In the genomic region with DNA sequence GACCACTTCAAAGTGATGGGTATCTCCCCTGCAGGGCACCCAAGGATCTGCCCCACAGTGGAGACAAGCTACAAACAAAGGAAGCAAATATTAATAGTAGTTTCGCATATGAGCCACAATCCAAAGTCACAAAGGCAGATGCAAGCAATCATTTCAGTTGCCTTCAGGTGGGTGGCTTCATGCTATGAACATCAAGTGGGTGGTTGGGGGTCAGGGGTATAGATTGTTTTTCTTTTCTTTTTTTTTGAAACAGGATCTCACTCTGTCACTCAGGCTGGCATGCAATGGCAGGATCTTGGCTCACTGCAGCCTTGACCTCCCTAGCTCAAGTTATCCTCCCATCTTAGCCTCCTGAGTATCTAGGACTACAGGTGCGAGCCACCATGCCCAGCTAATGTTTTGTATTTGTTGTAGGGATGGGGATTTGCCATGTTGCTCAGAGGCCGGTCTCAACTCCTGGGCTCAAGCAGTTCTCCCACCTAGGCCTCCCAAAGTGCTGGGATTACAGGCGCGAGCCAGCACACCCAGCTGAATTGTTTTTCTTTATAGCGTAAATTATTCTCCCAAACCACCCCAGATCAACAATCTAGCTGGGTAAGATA, we compare ENCODE assay signal across 13 cellular contexts. TPM values are rescaled to one million over a fixed set of nuclear protein-coding genes. Genes with fewer than 3 reads are reported as not detected.
A peak's percentile ranks its signal among the peaks of the same experiment; 100 is the strongest.
DNase-seq lines count a peak whose midpoint lies in the region; ATAC-seq and TF ChIP-seq lines count a peak whose summit lies in the region.
"Had no signal": no experiment of that assay in that cellular context is flagged by ENCODE, and none has a peak within 500 bp of the region (broad histone marks: within the 10 kb centered on the region; RNA-seq: fewer than 3 reads in every experiment).

No MANE protein-coding gene starts in this region.

- no peak for TF ChIP-seq EP300 in esophagus muscularis mucosa (IDR thresholded peaks at IDR 0.05)

- WGBS in esophagus muscularis mucosa = 92% methylated on average over 6 of the region's 6 CpGs

- no peak overlapping the region for H3K9ac ChIP-seq in rectal smooth muscle tissue (ENCODE audit: low read length)
- H3K9ac ChIP-seq: GM23248 had no signal

- H3K4me1 ChIP-seq in HEK293 (ENCODE audit: control insufficient read depth, insufficient read depth, low read length) = peaks cover 10% of the 10 kb centered on the region; the same call in 1 of the 2 replicates
- H3K4me1 ChIP-seq in esophagus muscularis mucosa = peaks cover under 1 to 97% (median 88%) of the 10 kb centered on the region in 4 donors
- H3K4me1 ChIP-seq in rectal smooth muscle tissue (ENCODE audit: control insufficient read depth, insufficient read depth, low read length) = peaks cover 69% of the 10 kb centered on the region

- CTCF ChIA-PET in HEK293 (lab: Yijun Ruan, JAX) = interaction anchor here (1.1 kb wide), 1 partner anchor 126 kb away, joined by 3 read pairs; no protein-coding TSS in a partner anchor

- POLR2A ChIA-PET in HEK293 (lab: Yijun Ruan, JAX) = interaction anchor here (1.0 kb wide), 1 partner anchor 76 kb away, joined by 3 read pairs; a partner anchor contains a TSS

- H3K9me3 ChIP-seq in HEK293 (ENCODE audit: control insufficient read depth, insufficient read depth, low read depth, low read length) (no peaks in the 10 kb centered on the region), esophagus muscularis mucosa (no peaks in the 10 kb centered on the region)

- H3K27me3 ChIP-seq in esophagus muscularis mucosa (no peaks in the 10 kb centered on the region), rectal smooth muscle tissue (ENCODE audit: control insufficient read depth, insufficient read depth, low read length) (no peaks in the 10 kb centered on the region)

- H3K27ac ChIP-seq in HEK293 (ENCODE audit: extremely low read depth, low read depth, low read length) (no peak overlapping the region), esophagus muscularis mucosa (replicated peaks in 1 of 4) (peak overlapping the region; percentile 92 to 97 (median 95)), rectal smooth muscle tissue (ENCODE audit: low read depth, low read length) (peak overlapping the region; percentile 93)
- H3K27ac ChIP-seq: GM23248 had no signal

- DNase-seq in NCI-H345 (lab: John Stamatoyannopoulos, UW) (peak; percentile 28), esophagus muscularis mucosa (ENCODE audit: extremely low spot score) (no peak), NCI-H510A (lab: John Stamatoyannopoulos, UW) (no peak), HUDEP-2 (lab: John Stamatoyannopoulos, UW; ENCODE audit: unreplicated experiment in 76 of 76) (no peak), SIG-M5 treated with dmso at 0.1 percent for 504 hours (lab: John Stamatoyannopoulos, UW; ENCODE audit: unreplicated experiment) (no peak)
- DNase-seq: C1 segment of cervical spinal cord; CD4-positive, alpha-beta T cell; DMS 273 treated with DMSO at 0.1 percent for 48 hours; GM23248 had no signal

- H3K36me3 ChIP-seq in HEK293 (ENCODE audit: control insufficient read depth in 2 of 2, insufficient read depth in 1 of 2, low read length in 2 of 2) = no peaks in the 10 kb centered on the region
- H3K36me3 ChIP-seq in esophagus muscularis mucosa = no peaks in the 10 kb centered on the region
- no peaks in the 10 kb centered on the region for H3K36me3 ChIP-seq in rectal smooth muscle tissue (ENCODE audit: control insufficient read depth, insufficient read depth, low read length)

- TF ChIP-seq POLR2A in esophagus muscularis mucosa (IDR thresholded peaks at IDR 0.05; ENCODE audit: low read depth) = no peak

- TF ChIP-seq CTCF in HEK293 (tag by site-specific recombination; IDR thresholded peaks at IDR 0.05) = no peak
- no peak for TF ChIP-seq CTCF in esophagus muscularis mucosa (IDR thresholded peaks at IDR 0.05)

- ATAC-seq in GM18498 (IDR thresholded peaks at IDR 0.05; ENCODE audit: unreplicated experiment) = no peak
- ATAC-seq: HCT116 had no signal

- H3K4me3 ChIP-seq in HEK293 (ENCODE audit: low read depth, low read length) (no peak overlapping the region), esophagus muscularis mucosa (no peak overlapping the region), rectal smooth muscle tissue (ENCODE audit: low read length) (no peak overlapping the region)
- H3K4me3 ChIP-seq: GM23248 had no signal

- intact Hi-C loops in esophagus muscularis mucosa (cut with DNase I) = no loop called here

TF ChIP-seq in HEK293, 187 proteins besides CTCF, POLR2A, EP300 and RAD21:
- TF ChIP-seq ZNF48 (tag by site-specific recombination; IDR thresholded peaks at IDR 0.05) (no peak), ZIC2 (tag by site-specific recombination; IDR thresholded peaks at IDR 0.05) (peak; percentile 25), KLF8 (tag by site-specific recombination; IDR thresholded peaks at IDR 0.05) (no peak), MZF1 (tag by site-specific recombination; IDR thresholded peaks at IDR 0.05; ENCODE audit: borderline replicate concordance) (peak; percentile 91), REPIN1 (tag by site-specific recombination; IDR thresholded peaks at IDR 0.05; ENCODE audit: low read depth) (no peak), ZNF600 (tag by site-specific recombination; IDR thresholded peaks at IDR 0.05) (no peak), ZFHX2 (tag by site-specific recombination; conservative IDR thresholded peaks at IDR 0.05) (peak; percentile 73), BCL11B (tag by site-specific recombination; IDR thresholded peaks at IDR 0.05; ENCODE audit: low read depth) (no peak), ZNF624 (tag by site-specific recombination; IDR thresholded peaks at IDR 0.05) (no peak), KLF9 (tag by site-specific recombination; IDR thresholded peaks at IDR 0.05; ENCODE audit: low read depth) (no peak), EGR2 (tag by site-specific recombination; IDR thresholded peaks at IDR 0.05; ENCODE audit: low read depth) (peak; percentile 72)
- TF ChIP-seq, protein P1, sequence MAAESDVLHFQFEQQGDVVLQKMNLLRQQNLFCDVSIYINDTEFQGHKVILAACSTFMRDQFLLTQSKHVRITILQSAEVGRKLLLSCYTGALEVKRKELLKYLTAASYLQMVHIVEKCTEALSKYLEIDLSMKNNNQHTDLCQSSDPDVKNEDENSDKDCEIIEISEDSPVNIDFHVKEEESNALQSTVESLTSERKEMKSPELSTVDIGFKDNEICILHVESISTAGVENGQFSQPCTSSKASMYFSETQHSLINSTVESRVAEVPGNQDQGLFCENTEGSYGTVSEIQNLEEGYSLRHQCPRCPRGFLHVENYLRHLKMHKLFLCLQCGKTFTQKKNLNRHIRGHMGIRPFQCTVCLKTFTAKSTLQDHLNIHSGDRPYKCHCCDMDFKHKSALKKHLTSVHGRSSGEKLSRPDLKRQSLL (tag by site-specific recombination; IDR thresholded peaks at IDR 0.05) = no peak

RNA-seq across cellular contexts. Expression of a gene that starts 13.4 kb away (rescaled TPM):
- total RNA-seq in esophagus muscularis mucosa = 100 to 1,000 TPM; 169 to 275 (median 195) TPM
